ENCODE assay signal across 23 cellular contexts in genomic region chr7:74015670-74016069, GRCh38. TPM values are rescaled to one million over a fixed set of nuclear protein-coding genes. Genes with fewer than 3 reads are reported as not detected.
"Had no signal": no experiment of that assay in that cellular context is flagged by ENCODE, and none has a peak within 500 bp of the region (broad histone marks: within the 10 kb centered on the region; RNA-seq: fewer than 3 reads in every experiment).

No MANE protein-coding gene starts in this region.

- H3K4me2 ChIP-seq: neural progenitor cell had no signal

- DNase-seq: activated CD4-positive, alpha-beta T cell treated with anti-CD3 and anti-CD28 coated beads, Interleukin-2, amount 50 U/mL, for 1 hour; activated CD8-positive, alpha-beta memory T cell treated with anti-CD3 and anti-CD28 coated beads, Interleukin-2, amount 50 U/mL, for 4 hours; activated naive CD4-positive, alpha-beta T cell treated with anti-CD3 and anti-CD28 coated beads for 36 hours; activated T-cell treated with anti-CD3 and anti-CD28 coated beads, Interleukin-2, amount 50 U/mL, for 4 hours; brain microvascular endothelial cell; cortex of kidney; heart right ventricle; psoas muscle; stimulated activated naive CD8-positive, alpha-beta T cell treated with anti-CD3 and anti-CD28 coated beads, Interleukin-15, Interleukin-2, amounts not matched to agents 100 U/mL and 50 U/mL, for 24 hours; substantia nigra; upper lobe of left lung had no signal

- H3K9me3 Mint-ChIP-seq: activated naive CD4-positive, alpha-beta T cell treated with anti-CD3 and anti-CD28 coated beads for 36 hours; activated T-cell treated with anti-CD3 and anti-CD28 coated beads, Interleukin-2, amount 50 U/mL, for 4 hours; central memory CD8-positive, alpha-beta T cell; memory B cell; neural progenitor cell; T-helper 1 cell treated with Interleukin-12 subunit alpha and Interleukin-12 subunit beta and Interleukin-4 antibody, amounts not matched to agents 30 μg/mL and 1 μg/mL, for 36 hours had no signal

- H3K36me3 Mint-ChIP-seq: memory B cell, neural progenitor cell had no signal

- H3K9me3 ChIP-seq: esophagus muscularis mucosa, gastroesophageal sphincter, heart right ventricle, psoas muscle, upper lobe of left lung had no signal

- H3K27ac ChIP-seq: brain microvascular endothelial cell, esophagus muscularis mucosa, gastroesophageal sphincter, heart right ventricle, neural progenitor cell, psoas muscle, skin epidermis, upper lobe of left lung had no signal

- H3K4me1 Mint-ChIP-seq: central memory CD8-positive, alpha-beta T cell had no signal

- H3K9ac ChIP-seq: neural progenitor cell had no signal

- H3K4me3 Mint-ChIP-seq: activated naive CD4-positive, alpha-beta T cell treated with anti-CD3 and anti-CD28 coated beads for 36 hours; activated T-cell treated with anti-CD3 and anti-CD28 coated beads, Interleukin-2, amount 50 U/mL, for 4 hours; central memory CD8-positive, alpha-beta T cell; memory B cell; neural progenitor cell; T-helper 1 cell treated with Interleukin-12 subunit alpha and Interleukin-12 subunit beta and Interleukin-4 antibody, amounts not matched to agents 30 μg/mL and 1 μg/mL, for 36 hours had no signal

- H3K4me1 ChIP-seq: upper lobe of left lung had no signal

- H3K36me3 ChIP-seq: brain microvascular endothelial cell, esophagus muscularis mucosa, gastroesophageal sphincter, heart right ventricle, neural progenitor cell, upper lobe of left lung had no signal

- H3K27me3 ChIP-seq: brain microvascular endothelial cell, esophagus muscularis mucosa, gastroesophageal sphincter, neural progenitor cell, upper lobe of left lung had no signal

- ATAC-seq: activated CD4-positive, CD25-positive, alpha-beta regulatory T cell treated with anti-CD3 and anti-CD28 coated beads, Interleukin-2, amount 50 U/mL, for 24 hours; activated T-cell treated with anti-CD3 and anti-CD28 coated beads, Interleukin-2, amount 50 U/mL, for 4 hours; gastroesophageal sphincter; heart right ventricle; psoas muscle; right cardiac atrium; stimulated activated naive CD8-positive, alpha-beta T cell treated with anti-CD3 and anti-CD28 coated beads, Interleukin-15, Interleukin-2, amounts not matched to agents 100 U/mL and 50 U/mL, for 24 hours had no signal

- H3K4me3 ChIP-seq: esophagus muscularis mucosa, gastroesophageal sphincter, heart right ventricle, neural progenitor cell, psoas muscle, skin epidermis, upper lobe of left lung had no signal

- FAIRE-seq: endometrium had no signal

- H3K27ac Mint-ChIP-seq: activated naive CD4-positive, alpha-beta T cell treated with anti-CD3 and anti-CD28 coated beads for 36 hours; memory B cell; neural progenitor cell; T-helper 1 cell treated with Interleukin-12 subunit alpha and Interleukin-12 subunit beta and Interleukin-4 antibody, amounts not matched to agents 30 μg/mL and 1 μg/mL, for 36 hours had no signal

- H2AFZ ChIP-seq: neural progenitor cell had no signal

RNA-seq across cellular contexts. Expression of gene ELN, which starts 12.3 kb away (rescaled TPM):
- total RNA-seq: kidney epithelial cell, mononuclear cell had no signal
